In the genomic region with DNA sequence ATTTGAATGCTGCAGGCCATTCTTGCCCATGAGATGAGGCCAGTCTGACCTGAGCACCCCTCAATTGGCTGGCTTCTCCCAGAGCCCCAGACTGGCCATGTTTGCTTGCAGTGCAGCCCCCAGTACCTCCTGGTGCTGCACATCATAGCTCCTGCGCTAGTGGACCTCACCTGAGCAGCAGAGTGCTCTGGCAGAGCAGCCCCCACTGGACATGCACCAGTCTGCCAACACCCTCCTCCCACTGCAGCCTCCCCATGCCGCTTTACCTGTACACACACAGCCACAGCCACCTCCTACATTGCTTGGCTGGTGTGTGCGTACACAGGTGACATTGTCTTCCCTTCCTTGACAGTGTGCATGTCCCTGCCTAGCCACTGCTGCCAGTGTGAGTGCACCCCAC, we compare ENCODE assay signal across 26 cellular contexts.
"Had no signal": no experiment of that assay in that cellular context is flagged by ENCODE, and none has a peak within 500 bp of the region (broad histone marks: within the 10 kb centered on the region; RNA-seq: fewer than 3 reads in every experiment).

No MANE protein-coding gene starts in this region.

- ATAC-seq: left colon; left lung; naive thymus-derived CD8-positive, alpha-beta T cell; pancreas; right cardiac atrium; sciatic nerve had no signal

- H3K4me3 ChIP-seq: left lung, lower lobe of right lung, pancreas, prostate gland, skin epidermis, stomach, testis, thyroid gland, transverse colon, upper lobe of left lung, uterus had no signal

- DNase-seq: hypothalamus; immature natural killer cell; kidney; left colon; lower lobe of right lung; mesenchymal stem cell; naive thymus-derived CD8-positive, alpha-beta T cell; retina; right cardiac atrium; stimulated activated CD4-positive, alpha-beta T cell treated with anti-CD3 and anti-CD28 coated beads, Interleukin-12 subunit alpha, Interleukin-12 subunit beta, amount 100 ng/mL, for 4 hours; stimulated activated CD4-positive, alpha-beta T cell treated with anti-CD3 and anti-CD28 coated beads, Interleukin-15, amount 100 ng/mL, for 24 hours; stimulated activated CD4-positive, alpha-beta T cell treated with anti-CD3 and anti-CD28 coated beads, Interleukin-2, amount 100 ng/mL, for 24 hours; stimulated activated CD4-positive, alpha-beta T cell treated with anti-CD3 and anti-CD28 coated beads, Interleukin-4, amount 100 ng/mL, for 1 hour; stimulated activated naive CD4-positive, alpha-beta T cell; stomach; testis; thyroid gland; transverse colon; uterus had no signal

- FAIRE-seq: islet of Langerhans, kidney, pancreas had no signal

- H3K4me1 ChIP-seq: left lung, lower lobe of right lung, pancreas, prostate gland, stomach, testis, thyroid gland, transverse colon, upper lobe of left lung, uterus had no signal

- H3K9me3 ChIP-seq: pancreas, prostate gland, testis, thyroid gland, uterus had no signal

- H3K36me3 ChIP-seq: left lung, lower lobe of right lung, pancreas, prostate gland, stomach, thyroid gland, transverse colon, upper lobe of left lung, uterus had no signal

- H3K27ac ChIP-seq: left lung, lower lobe of right lung, pancreas, prostate gland, skin epidermis, stomach, testis, thyroid gland, transverse colon, upper lobe of left lung, uterus had no signal

- H3K27me3 ChIP-seq: left lung, pancreas, stomach, testis, thyroid gland, transverse colon, upper lobe of left lung, uterus had no signal
